1 cellular context compared by ENCODE assay signal in the genomic region with DNA sequence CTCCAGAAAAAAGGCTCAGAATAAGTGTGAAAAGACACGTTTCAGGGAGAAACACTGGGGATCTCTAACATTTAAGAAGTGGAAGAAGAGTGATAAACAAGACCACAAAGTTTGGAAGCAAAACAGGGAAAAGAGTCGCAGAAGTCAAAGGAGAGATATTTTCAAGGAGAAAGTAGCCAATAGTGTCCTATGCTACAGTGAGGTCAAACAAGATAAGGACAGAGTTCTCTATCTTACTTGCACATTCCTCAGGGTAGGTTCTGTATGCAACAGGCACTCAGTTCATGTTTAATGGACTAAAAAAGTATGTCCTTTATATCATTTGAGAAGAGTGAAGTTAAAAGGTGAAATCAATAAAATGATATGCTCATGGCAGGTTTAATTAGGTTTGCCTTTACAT.
TF ChIP-seq lines count a peak whose summit lies in the region.

No MANE protein-coding gene starts in this region.

TF ChIP-seq in K562, 482 proteins besides CTCF, POLR2A, EP300 and RAD21 (continued from another document and continues in another):
- peak; percentile 61; the same call in 1 of the 2 replicates for TF ChIP-seq SMARCC2 (IDR thresholded peaks at IDR 0.05; ENCODE audit: low read depth)
- peak; percentile 85 for TF ChIP-seq GATAD2B (IDR thresholded peaks at IDR 0.05; ENCODE audit: borderline replicate concordance)
- peak; percentile 89 for TF ChIP-seq TEAD4 (IDR thresholded peaks at IDR 0.05; ENCODE audit: low read length)
- no peak for TF ChIP-seq TEAD4 (CRISPR knock-in tag; IDR thresholded peaks at IDR 0.05; ENCODE audit: borderline replicate concordance)
- TF ChIP-seq CC2D1A (IDR thresholded peaks at IDR 0.05): peak; percentile 75
- no peak for TF ChIP-seq CSDE1 (IDR thresholded peaks at IDR 0.05)
- TF ChIP-seq, protein P1, sequence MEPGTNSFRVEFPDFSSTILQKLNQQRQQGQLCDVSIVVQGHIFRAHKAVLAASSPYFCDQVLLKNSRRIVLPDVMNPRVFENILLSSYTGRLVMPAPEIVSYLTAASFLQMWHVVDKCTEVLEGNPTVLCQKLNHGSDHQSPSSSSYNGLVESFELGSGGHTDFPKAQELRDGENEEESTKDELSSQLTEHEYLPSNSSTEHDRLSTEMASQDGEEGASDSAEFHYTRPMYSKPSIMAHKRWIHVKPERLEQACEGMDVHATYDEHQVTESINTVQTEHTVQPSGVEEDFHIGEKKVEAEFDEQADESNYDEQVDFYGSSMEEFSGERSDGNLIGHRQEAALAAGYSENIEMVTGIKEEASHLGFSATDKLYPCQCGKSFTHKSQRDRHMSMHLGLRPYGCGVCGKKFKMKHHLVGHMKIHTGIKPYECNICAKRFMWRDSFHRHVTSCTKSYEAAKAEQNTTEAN (CRISPR knock-in tag; IDR thresholded peaks at IDR 0.05): no peak
- TF ChIP-seq, protein P2, sequence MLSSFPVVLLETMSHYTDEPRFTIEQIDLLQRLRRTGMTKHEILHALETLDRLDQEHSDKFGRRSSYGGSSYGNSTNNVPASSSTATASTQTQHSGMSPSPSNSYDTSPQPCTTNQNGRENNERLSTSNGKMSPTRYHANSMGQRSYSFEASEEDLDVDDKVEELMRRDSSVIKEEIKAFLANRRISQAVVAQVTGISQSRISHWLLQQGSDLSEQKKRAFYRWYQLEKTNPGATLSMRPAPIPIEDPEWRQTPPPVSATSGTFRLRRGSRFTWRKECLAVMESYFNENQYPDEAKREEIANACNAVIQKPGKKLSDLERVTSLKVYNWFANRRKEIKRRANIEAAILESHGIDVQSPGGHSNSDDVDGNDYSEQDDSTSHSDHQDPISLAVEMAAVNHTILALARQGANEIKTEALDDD (IDR thresholded peaks at IDR 0.05): no peak
- TF ChIP-seq, protein P3, sequence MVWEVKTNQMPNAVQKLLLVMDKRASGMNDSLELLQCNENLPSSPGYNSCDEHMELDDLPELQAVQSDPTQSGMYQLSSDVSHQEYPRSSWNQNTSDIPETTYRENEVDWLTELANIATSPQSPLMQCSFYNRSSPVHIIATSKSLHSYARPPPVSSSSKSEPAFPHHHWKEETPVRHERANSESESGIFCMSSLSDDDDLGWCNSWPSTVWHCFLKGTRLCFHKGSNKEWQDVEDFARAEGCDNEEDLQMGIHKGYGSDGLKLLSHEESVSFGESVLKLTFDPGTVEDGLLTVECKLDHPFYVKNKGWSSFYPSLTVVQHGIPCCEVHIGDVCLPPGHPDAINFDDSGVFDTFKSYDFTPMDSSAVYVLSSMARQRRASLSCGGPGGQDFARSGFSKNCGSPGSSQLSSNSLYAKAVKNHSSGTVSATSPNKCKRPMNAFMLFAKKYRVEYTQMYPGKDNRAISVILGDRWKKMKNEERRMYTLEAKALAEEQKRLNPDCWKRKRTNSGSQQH (CRISPR knock-in tag; IDR thresholded peaks at IDR 0.05): no peak
- no peak for TF ChIP-seq CBX3 (IDR thresholded peaks at IDR 0.05; ENCODE audit: borderline replicate concordance in 1 of 2, low read length in 2 of 2)
- TF ChIP-seq PHF21A (IDR thresholded peaks at IDR 0.05; ENCODE audit: borderline replicate concordance, low read depth): no peak
- TF ChIP-seq ZBTB17 (CRISPR knock-in tag; IDR thresholded peaks at IDR 0.05): no peak
- TF ChIP-seq KAT2B (IDR thresholded peaks at IDR 0.05; ENCODE audit: low read depth, low read length): no peak
- no peak for TF ChIP-seq ZC3H11A (IDR thresholded peaks at IDR 0.05; ENCODE audit: low read depth, low read length)
- TF ChIP-seq, protein P4, sequence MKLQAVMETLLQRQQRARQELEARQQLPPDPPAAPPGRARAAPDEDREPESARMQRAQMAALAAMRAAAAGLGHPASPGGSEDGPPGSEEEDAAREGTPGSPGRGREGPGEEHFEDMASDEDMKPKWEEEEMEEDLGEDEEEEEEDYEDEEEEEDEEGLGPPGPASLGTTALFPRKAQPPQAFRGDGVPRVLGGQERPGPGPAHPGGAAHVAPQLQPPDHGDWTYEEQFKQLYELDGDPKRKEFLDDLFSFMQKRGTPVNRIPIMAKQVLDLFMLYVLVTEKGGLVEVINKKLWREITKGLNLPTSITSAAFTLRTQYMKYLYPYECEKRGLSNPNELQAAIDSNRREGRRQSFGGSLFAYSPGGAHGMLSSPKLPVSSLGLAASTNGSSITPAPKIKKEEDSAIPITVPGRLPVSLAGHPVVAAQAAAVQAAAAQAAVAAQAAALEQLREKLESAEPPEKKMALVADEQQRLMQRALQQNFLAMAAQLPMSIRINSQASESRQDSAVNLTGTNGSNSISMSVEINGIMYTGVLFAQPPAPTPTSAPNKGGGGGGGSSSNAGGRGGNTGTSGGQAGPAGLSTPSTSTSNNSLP (IDR thresholded peaks at IDR 0.05; ENCODE audit: borderline replicate concordance, low read depth, low read length): 0 out of 2 replicates have a peak, but pooled peaks have one; percentile 6
- TF ChIP-seq PTBP1 (IDR thresholded peaks at IDR 0.05; ENCODE audit: low read depth, low read length): no peak
- no peak for TF ChIP-seq HNRNPUL1 (IDR thresholded peaks at IDR 0.05; ENCODE audit: low read length)
- no peak for TF ChIP-seq MCM3 (IDR thresholded peaks at IDR 0.05)
- TF ChIP-seq RAD51 (IDR thresholded peaks at IDR 0.05; ENCODE audit: borderline replicate concordance, low read depth): no peak
- TF ChIP-seq, protein P5, sequence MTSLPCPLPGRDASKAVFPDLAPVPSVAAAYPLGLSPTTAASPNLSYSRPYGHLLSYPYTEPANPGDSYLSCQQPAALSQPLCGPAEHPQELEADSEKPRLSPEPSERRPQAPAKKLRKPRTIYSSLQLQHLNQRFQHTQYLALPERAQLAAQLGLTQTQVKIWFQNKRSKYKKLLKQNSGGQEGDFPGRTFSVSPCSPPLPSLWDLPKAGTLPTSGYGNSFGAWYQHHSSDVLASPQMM (CRISPR knock-in tag; IDR thresholded peaks at IDR 0.05): no peak
- TF ChIP-seq, protein P6, sequence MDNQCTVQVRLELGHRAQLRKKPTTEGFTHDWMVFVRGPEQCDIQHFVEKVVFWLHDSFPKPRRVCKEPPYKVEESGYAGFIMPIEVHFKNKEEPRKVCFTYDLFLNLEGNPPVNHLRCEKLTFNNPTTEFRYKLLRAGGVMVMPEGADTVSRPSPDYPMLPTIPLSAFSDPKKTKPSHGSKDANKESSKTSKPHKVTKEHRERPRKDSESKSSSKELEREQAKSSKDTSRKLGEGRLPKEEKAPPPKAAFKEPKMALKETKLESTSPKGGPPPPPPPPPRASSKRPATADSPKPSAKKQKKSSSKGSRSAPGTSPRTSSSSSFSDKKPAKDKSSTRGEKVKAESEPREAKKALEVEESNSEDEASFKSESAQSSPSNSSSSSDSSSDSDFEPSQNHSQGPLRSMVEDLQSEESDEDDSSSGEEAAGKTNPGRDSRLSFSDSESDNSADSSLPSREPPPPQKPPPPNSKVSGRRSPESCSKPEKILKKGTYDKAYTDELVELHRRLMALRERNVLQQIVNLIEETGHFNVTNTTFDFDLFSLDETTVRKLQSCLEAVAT (IDR thresholded peaks at IDR 0.05): peak in 1 of 2 experiments; percentile 60; a peak in 1 of 4 replicates
- TF ChIP-seq, protein P7, sequence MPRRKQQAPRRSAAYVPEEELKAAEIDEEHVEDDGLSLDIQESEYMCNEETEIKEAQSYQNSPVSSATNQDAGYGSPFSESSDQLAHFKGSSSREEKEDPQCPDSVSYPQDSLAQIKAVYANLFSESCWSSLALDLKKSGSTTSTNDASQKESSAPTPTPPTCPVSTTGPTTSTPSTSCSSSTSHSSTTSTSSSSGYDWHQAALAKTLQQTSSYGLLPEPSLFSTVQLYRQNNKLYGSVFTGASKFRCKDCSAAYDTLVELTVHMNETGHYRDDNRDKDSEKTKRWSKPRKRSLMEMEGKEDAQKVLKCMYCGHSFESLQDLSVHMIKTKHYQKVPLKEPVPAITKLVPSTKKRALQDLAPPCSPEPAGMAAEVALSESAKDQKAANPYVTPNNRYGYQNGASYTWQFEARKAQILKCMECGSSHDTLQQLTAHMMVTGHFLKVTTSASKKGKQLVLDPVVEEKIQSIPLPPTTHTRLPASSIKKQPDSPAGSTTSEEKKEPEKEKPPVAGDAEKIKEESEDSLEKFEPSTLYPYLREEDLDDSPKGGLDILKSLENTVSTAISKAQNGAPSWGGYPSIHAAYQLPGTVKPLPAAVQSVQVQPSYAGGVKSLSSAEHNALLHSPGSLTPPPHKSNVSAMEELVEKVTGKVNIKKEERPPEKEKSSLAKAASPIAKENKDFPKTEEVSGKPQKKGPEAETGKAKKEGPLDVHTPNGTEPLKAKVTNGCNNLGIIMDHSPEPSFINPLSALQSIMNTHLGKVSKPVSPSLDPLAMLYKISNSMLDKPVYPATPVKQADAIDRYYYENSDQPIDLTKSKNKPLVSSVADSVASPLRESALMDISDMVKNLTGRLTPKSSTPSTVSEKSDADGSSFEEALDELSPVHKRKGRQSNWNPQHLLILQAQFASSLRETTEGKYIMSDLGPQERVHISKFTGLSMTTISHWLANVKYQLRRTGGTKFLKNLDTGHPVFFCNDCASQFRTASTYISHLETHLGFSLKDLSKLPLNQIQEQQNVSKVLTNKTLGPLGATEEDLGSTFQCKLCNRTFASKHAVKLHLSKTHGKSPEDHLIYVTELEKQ (CRISPR knock-in tag; IDR thresholded peaks at IDR 0.05): no peak
- TF ChIP-seq, protein P8, sequence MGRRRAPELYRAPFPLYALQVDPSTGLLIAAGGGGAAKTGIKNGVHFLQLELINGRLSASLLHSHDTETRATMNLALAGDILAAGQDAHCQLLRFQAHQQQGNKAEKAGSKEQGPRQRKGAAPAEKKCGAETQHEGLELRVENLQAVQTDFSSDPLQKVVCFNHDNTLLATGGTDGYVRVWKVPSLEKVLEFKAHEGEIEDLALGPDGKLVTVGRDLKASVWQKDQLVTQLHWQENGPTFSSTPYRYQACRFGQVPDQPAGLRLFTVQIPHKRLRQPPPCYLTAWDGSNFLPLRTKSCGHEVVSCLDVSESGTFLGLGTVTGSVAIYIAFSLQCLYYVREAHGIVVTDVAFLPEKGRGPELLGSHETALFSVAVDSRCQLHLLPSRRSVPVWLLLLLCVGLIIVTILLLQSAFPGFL (CRISPR knock-in tag; IDR thresholded peaks at IDR 0.05): no peak
- TF ChIP-seq ZZZ3 (IDR thresholded peaks at IDR 0.05): no peak
- TF ChIP-seq NR2C2 (CRISPR knock-in tag; IDR thresholded peaks at IDR 0.05): no peak
- TF ChIP-seq NR2C2 (tag; IDR thresholded peaks at IDR 0.05): peak; percentile 55
- no peak for TF ChIP-seq PHF8 (IDR thresholded peaks at IDR 0.05; ENCODE audit: borderline replicate concordance, low read length)
- no peak for TF ChIP-seq MTF1 (CRISPR knock-in tag; IDR thresholded peaks at IDR 0.05; ENCODE audit: borderline replicate concordance)
- TF ChIP-seq, protein P9, sequence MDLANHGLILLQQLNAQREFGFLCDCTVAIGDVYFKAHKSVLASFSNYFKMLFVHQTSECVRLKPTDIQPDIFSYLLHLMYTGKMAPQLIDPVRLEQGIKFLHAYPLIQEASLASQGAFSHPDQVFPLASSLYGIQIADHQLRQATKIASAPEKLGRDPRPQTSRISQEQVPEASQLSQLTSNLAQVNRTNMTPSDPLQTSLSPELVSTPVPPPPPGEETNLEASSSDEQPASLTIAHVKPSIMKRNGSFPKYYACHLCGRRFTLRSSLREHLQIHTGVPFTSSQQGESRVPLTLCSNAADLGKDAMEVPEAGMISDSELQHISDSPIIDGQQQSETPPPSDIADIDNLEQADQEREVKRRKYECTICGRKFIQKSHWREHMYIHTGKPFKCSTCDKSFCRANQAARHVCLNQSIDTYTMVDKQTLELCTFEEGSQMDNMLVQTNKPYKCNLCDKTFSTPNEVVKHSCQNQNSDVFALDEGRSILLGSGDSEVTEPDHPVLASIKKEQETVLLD (IDR thresholded peaks at IDR 0.05): peak; percentile 67; the same call in 1 of the 2 replicates
- no peak for TF ChIP-seq TCF7L2 (IDR thresholded peaks at IDR 0.05; ENCODE audit: low read depth, low read length)
- TF ChIP-seq ZKSCAN8 (CRISPR knock-in tag; IDR thresholded peaks at IDR 0.05): peak; percentile 98
- TF ChIP-seq, protein P10, sequence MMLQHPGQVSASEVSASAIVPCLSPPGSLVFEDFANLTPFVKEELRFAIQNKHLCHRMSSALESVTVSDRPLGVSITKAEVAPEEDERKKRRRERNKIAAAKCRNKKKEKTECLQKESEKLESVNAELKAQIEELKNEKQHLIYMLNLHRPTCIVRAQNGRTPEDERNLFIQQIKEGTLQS (IDR thresholded peaks at IDR 0.05): no peak
- TF ChIP-seq, protein P10 (CRISPR knock-in tag; conservative IDR thresholded peaks at IDR 0.05): 0 out of 2 replicates have a peak, but pooled peaks have one; percentile 40
- TF ChIP-seq TGIF2 (CRISPR knock-in tag; IDR thresholded peaks at IDR 0.05): no peak
- TF ChIP-seq LCOR (CRISPR knock-in tag; IDR thresholded peaks at IDR 0.05): no peak
- TF ChIP-seq MIER1 (IDR thresholded peaks at IDR 0.05; ENCODE audit: low read depth): no peak
- TF ChIP-seq ZNF347 (CRISPR knock-in tag; IDR thresholded peaks at IDR 0.05; ENCODE audit: low read depth): no peak
- TF ChIP-seq HDAC3 (IDR thresholded peaks at IDR 0.05; ENCODE audit: borderline replicate concordance, partially characterized antibody): no peak
- peak; percentile 40 for TF ChIP-seq TBP (optimal IDR thresholded peaks at IDR 0.05; ENCODE audit: low read depth, low read length)
- TF ChIP-seq, protein P11, sequence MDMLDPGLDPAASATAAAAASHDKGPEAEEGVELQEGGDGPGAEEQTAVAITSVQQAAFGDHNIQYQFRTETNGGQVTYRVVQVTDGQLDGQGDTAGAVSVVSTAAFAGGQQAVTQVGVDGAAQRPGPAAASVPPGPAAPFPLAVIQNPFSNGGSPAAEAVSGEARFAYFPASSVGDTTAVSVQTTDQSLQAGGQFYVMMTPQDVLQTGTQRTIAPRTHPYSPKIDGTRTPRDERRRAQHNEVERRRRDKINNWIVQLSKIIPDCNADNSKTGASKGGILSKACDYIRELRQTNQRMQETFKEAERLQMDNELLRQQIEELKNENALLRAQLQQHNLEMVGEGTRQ (CRISPR knock-in tag; IDR thresholded peaks at IDR 0.05): no peak
- no peak for TF ChIP-seq NRF1 (conservative IDR thresholded peaks at IDR 0.05 in 1 of 2, IDR thresholded peaks at IDR 0.05 in 1 of 2)
- TF ChIP-seq, protein P12, sequence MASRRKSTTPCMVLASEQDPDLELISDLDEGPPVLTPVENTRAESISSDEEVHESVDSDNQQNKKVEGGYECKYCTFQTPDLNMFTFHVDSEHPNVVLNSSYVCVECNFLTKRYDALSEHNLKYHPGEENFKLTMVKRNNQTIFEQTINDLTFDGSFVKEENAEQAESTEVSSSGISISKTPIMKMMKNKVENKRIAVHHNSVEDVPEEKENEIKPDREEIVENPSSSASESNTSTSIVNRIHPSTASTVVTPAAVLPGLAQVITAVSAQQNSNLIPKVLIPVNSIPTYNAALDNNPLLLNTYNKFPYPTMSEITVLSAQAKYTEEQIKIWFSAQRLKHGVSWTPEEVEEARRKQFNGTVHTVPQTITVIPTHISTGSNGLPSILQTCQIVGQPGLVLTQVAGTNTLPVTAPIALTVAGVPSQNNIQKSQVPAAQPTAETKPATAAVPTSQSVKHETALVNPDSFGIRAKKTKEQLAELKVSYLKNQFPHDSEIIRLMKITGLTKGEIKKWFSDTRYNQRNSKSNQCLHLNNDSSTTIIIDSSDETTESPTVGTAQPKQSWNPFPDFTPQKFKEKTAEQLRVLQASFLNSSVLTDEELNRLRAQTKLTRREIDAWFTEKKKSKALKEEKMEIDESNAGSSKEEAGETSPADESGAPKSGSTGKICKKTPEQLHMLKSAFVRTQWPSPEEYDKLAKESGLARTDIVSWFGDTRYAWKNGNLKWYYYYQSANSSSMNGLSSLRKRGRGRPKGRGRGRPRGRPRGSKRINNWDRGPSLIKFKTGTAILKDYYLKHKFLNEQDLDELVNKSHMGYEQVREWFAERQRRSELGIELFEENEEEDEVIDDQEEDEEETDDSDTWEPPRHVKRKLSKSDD (conservative IDR thresholded peaks at IDR 0.05; ENCODE audit: low read length): no peak
- TF ChIP-seq YBX1 (IDR thresholded peaks at IDR 0.05): no peak
- no peak for TF ChIP-seq ZNF830 (CRISPR knock-in tag; IDR thresholded peaks at IDR 0.05)
- no peak for TF ChIP-seq GABPB2 (CRISPR knock-in tag; conservative IDR thresholded peaks at IDR 0.05)
